Comparison of ENCODE assay signal across 9 cellular contexts in genomic region chr1:202018476-202019234, GRCh38. TPM values are rescaled to one million over a fixed set of nuclear protein-coding genes. Genes with fewer than 3 reads are reported as not detected.
DNase-seq lines count a peak whose midpoint lies in the region; TF ChIP-seq lines count a peak whose summit lies in the region.
"Had no signal": no experiment of that assay in that cellular context is flagged by ENCODE, and none has a peak within 500 bp of the region (broad histone marks: within the 10 kb centered on the region; RNA-seq: fewer than 3 reads in every experiment).

No MANE protein-coding gene starts in this region.

- 25% methylated on average over 18 of the region's 18 CpGs for WGBS in liver
- WGBS in spleen, 5 donors: 60 to 70% (median 62%) methylated on average over 15 to 18 of the region's 18 CpGs

- DNase-seq in AG20443 (ENCODE audit: low spot score): peak; percentile 9
- DNase-seq in NCI-H1436 treated with DMSO at 0.1 percent for 48 hours (lab: John Stamatoyannopoulos, UW): peak; percentile 27
- DNase-seq in D341Med (ENCODE audit: low spot score): no peak
- no peak for DNase-seq in stimulated activated CD4-positive, alpha-beta T cell treated with anti-CD3 and anti-CD28 coated beads, Interleukin-2, amount 100 ng/mL, for 48 hours
- no peak for DNase-seq in pons (ENCODE audit: low spot score)
- DNase-seq in spleen: no peak
- DNase-seq: CD4-positive, alpha-beta T cell had no signal

- peaks cover 6 to 17% (median 14%) of the 10 kb centered on the region in 4 donors for H3K36me3 ChIP-seq in liver (ENCODE audit: control insufficient read depth in 4 of 4, insufficient read depth in 3 of 4, low read depth in 1 of 4, low read length in 3 of 4)
- peaks cover 0 to 22% (median 0%) of the 10 kb centered on the region in 6 donors for H3K36me3 ChIP-seq in spleen

- peak in 1 of 2 donors; percentile 48 for TF ChIP-seq RAD21 in liver (IDR thresholded peaks at IDR 0.05)

- TF ChIP-seq POLR2A in spleen (IDR thresholded peaks at IDR 0.05): no peak

- H3K9me3 ChIP-seq in liver (ENCODE audit: control insufficient read depth in 4 of 4, low read length in 3 of 4) (no peaks in the 10 kb centered on the region), spleen (no peaks in the 10 kb centered on the region)

- H3K9ac ChIP-seq in liver (ENCODE audit: low read depth in 1 of 2, low read length in 2 of 2): peak overlapping the region in 1 of 2 donors; percentile 24

- intact Hi-C loops in spleen (cut with DNase I; ENCODE audit: low total_unique reads): no loop called here

- peak overlapping the region; percentile 93 for H3K27ac ChIP-seq in VCaP
- H3K27ac ChIP-seq in liver (ENCODE audit: low read depth in 1 of 2, low read length in 2 of 2): peak overlapping the region; percentile 85 to 89
- no peak overlapping the region for H3K27ac ChIP-seq in spleen

- H3K4me3 ChIP-seq in liver (ENCODE audit: low read depth in 1 of 3, low read length in 3 of 3): peak overlapping the region in 1 of 3 donors; percentile 36
- H3K4me3 ChIP-seq in spleen: no peak overlapping the region

- no peaks in the 10 kb centered on the region for H3K27me3 ChIP-seq in liver (ENCODE audit: control insufficient read depth in 4 of 4, insufficient read depth in 4 of 4, low read length in 3 of 4)
- H3K27me3 ChIP-seq in spleen (replicated peaks in 1 of 7): peaks cover 0 to 25% (median 9%) of the 10 kb centered on the region in 7 donors

- TF ChIP-seq CTCF in VCaP (conservative IDR thresholded peaks at IDR 0.05) (no peak), liver (IDR thresholded peaks at IDR 0.05; ENCODE audit: low read depth, low read length, missing input control) (no peak), spleen (IDR thresholded peaks at IDR 0.05 in 8 of 11, conservative IDR thresholded peaks at IDR 0.05 in 3 of 11) (no peak)

- H3K4me1 ChIP-seq in liver (ENCODE audit: control insufficient read depth in 4 of 4, insufficient read depth in 4 of 4, low read length in 3 of 4) (peaks cover 16 to 54% (median 42%) of the 10 kb centered on the region in 4 donors), spleen (no peaks in the 10 kb centered on the region)

TF ChIP-seq in liver, 16 proteins besides CTCF, POLR2A, EP300 and RAD21:
- TF ChIP-seq RXRA (IDR thresholded peaks at IDR 0.05) (peak; percentile 88 to 95), FOXA2 (IDR thresholded peaks at IDR 0.05) (peak; percentile 69), SP1 (IDR thresholded peaks at IDR 0.05) (peak; percentile 91), GABPA (IDR thresholded peaks at IDR 0.05 in 1 of 2, conservative IDR thresholded peaks at IDR 0.05 in 1 of 2) (no peak), HNF4G (IDR thresholded peaks at IDR 0.05) (no peak), NR2F2 (IDR thresholded peaks at IDR 0.05) (no peak), FOXA1 (IDR thresholded peaks at IDR 0.05) (peak; percentile 77), EGR1 (IDR thresholded peaks at IDR 0.05; ENCODE audit: low read depth in 2 of 2) (no peak), ATF3 (IDR thresholded peaks at IDR 0.05) (peak; percentile 66), YY1 (IDR thresholded peaks at IDR 0.05) (peak; percentile 62), MAX (IDR thresholded peaks at IDR 0.05) (peak; percentile 62), TAF1 (conservative IDR thresholded peaks at IDR 0.05) (no peak), JUND (IDR thresholded peaks at IDR 0.05) (peak; percentile 77 to 85), REST (IDR thresholded peaks at IDR 0.05) (no peak), HNF4A (conservative IDR thresholded peaks at IDR 0.05) (peak; percentile 51 to 74)
- TF ChIP-seq, protein P1, sequence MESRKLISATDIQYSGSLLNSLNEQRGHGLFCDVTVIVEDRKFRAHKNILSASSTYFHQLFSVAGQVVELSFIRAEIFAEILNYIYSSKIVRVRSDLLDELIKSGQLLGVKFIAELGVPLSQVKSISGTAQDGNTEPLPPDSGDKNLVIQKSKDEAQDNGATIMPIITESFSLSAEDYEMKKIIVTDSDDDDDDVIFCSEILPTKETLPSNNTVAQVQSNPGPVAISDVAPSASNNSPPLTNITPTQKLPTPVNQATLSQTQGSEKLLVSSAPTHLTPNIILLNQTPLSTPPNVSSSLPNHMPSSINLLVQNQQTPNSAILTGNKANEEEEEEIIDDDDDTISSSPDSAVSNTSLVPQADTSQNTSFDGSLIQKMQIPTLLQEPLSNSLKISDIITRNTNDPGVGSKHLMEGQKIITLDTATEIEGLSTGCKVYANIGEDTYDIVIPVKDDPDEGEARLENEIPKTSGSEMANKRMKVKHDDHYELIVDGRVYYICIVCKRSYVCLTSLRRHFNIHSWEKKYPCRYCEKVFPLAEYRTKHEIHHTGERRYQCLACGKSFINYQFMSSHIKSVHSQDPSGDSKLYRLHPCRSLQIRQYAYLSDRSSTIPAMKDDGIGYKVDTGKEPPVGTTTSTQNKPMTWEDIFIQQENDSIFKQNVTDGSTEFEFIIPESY (IDR thresholded peaks at IDR 0.05): peak; percentile 59

RNA-seq across cellular contexts. Expression of gene ELF3, which starts 8.3 kb away (rescaled TPM):
- total RNA-seq in liver: 10 to 100 TPM; 10.1 to 38.7 TPM
- polyA plus RNA-seq in liver: 10 to 100 TPM; 22.2 to 29.0 TPM
- total RNA-seq in spleen: 1 to 10 TPM in 4 of 7 donors, under 1 TPM in 3; 0.43 to 2.9 (median 1.2) TPM
- polyA plus RNA-seq in spleen: 1 to 10 TPM in 1 of 3 donors, under 1 TPM in 2; 0.24 to 3.4 (median 0.96) TPM

RNA-seq across cellular contexts. Expression of gene RNPEP, which starts 36.2 kb away (rescaled TPM):
- 10 to 100 TPM; 18.4 to 26.5 TPM for total RNA-seq in liver
- 10 to 100 TPM; 16.3 to 23.6 TPM for polyA plus RNA-seq in liver
- 10 to 100 TPM; 44.6 to 69.0 (median 62.6) TPM for total RNA-seq in spleen
- polyA plus RNA-seq in spleen: 10 to 100 TPM; 24.8 to 46.2 (median 42.0) TPM

Comparison
In these comparisons a context has a peak if more than half of its experiments do, and no peak if none do; other contexts are left out.
1. DNase-seq: peak in AG20443 (single experiment) and NCI-H1436 treated with DMSO at 0.1 percent for 48 hours (single experiment); none in D341Med (single experiment), stimulated activated CD4-positive, alpha-beta T cell treated with anti-CD3 and anti-CD28 coated beads, Interleukin-2, amount 100 ng/mL, for 48 hours (0 of 2), pons (single experiment) and spleen (single experiment).
2. H3K27ac ChIP-seq: peak in VCaP (single experiment) and liver (2 of 2); none in spleen (0 of 8).